ENCODE assay signal across 8 cellular contexts in genomic region chr6:138403324-138403800, GRCh38. TPM values are rescaled to one million over a fixed set of nuclear protein-coding genes. Genes with fewer than 3 reads are reported as not detected.
A peak's percentile ranks its signal among the peaks of the same experiment; 100 is the strongest.
DNase-seq lines count a peak whose midpoint lies in the region; ATAC-seq and TF ChIP-seq lines count a peak whose summit lies in the region.

No MANE protein-coding gene starts in this region.

- peak overlapping the region; percentile 75 for H2AFZ ChIP-seq in neural progenitor cell (replicated peaks)

- H3K9ac ChIP-seq in neural progenitor cell, result peak overlapping the region; percentile 48

- peaks cover 9% of the 10 kb centered on the region for H3K79me2 ChIP-seq in neural progenitor cell (ENCODE audit: low read depth)

- H3K36me3 ChIP-seq in neural progenitor cell (no peaks in the 10 kb centered on the region), aorta (ENCODE audit: control insufficient read depth in 1 of 2, insufficient read depth in 2 of 2, low read length in 1 of 2) (peaks cover 2 to 5% of the 10 kb centered on the region in 2 donors)

- intact Hi-C loops in aorta (cut with DNase I), result loop anchor here (10.0 kb wide), 1 partner anchor 289 kb away; no protein-coding TSS in a partner anchor

- peak overlapping the region; percentile 87 for H3K4me3 Mint-ChIP-seq in neural progenitor cell

- H3K4me1 ChIP-seq in neural progenitor cell, result no peaks in the 10 kb centered on the region
- H3K4me1 ChIP-seq in aorta (ENCODE audit: control insufficient read depth in 1 of 2, insufficient read depth in 2 of 2, low read length in 2 of 2), result no peaks in the 10 kb centered on the region

- DNase-seq in G401 (ENCODE audit: low spot score) (peak; percentile 15), NAMALWA (ENCODE audit: low spot score) (peak; percentile 20), activated T-cell treated with anti-CD3 and anti-CD28 coated beads for 4 hours (peak; percentile 6), fibroblast of villous mesenchyme (ENCODE audit: low read depth) (peak; percentile 32), neural progenitor cell (ENCODE audit: low spot score) (peak; percentile 47), aorta (peak; percentile 55 to 81), GM19238 (ENCODE audit: insufficient read length, low spot score) (no peak)

- H3K4me1 Mint-ChIP-seq in neural progenitor cell, result peaks cover 8% of the 10 kb centered on the region

- TF ChIP-seq CTCF in fibroblast of villous mesenchyme (IDR thresholded peaks at IDR 0.05; ENCODE audit: insufficient read depth, low read depth, low read length) (peak; percentile 30), neural progenitor cell (IDR thresholded peaks at IDR 0.05) (peak; percentile 31)

- in situ Hi-C loops in G401 (cut with HindIII; ENCODE audit: low sequenced_read_pairs), result no loop called here

- H3K27ac Mint-ChIP-seq in neural progenitor cell, result peak overlapping the region; percentile 82

- no peaks in the 10 kb centered on the region for H4K20me1 ChIP-seq in neural progenitor cell (ENCODE audit: low read depth)

- H3K27me3 Mint-ChIP-seq in neural progenitor cell (ENCODE audit: insufficient read depth, low read depth), result no peaks in the 10 kb centered on the region

- peak overlapping the region; percentile 88 for H3K4me3 ChIP-seq in fibroblast of villous mesenchyme (ENCODE audit: low read depth, low read length)
- peak overlapping the region; percentile 76 for H3K4me3 ChIP-seq in neural progenitor cell
- H3K4me3 ChIP-seq in aorta (ENCODE audit: low read length in 2 of 2), result peak overlapping the region; percentile 24 to 90

- no peaks in the 10 kb centered on the region for H3K27me3 ChIP-seq in neural progenitor cell
- no peaks in the 10 kb centered on the region for H3K27me3 ChIP-seq in aorta (ENCODE audit: control insufficient read depth in 1 of 2, insufficient read depth in 2 of 2, low read length in 1 of 2)

- H3K9me3 Mint-ChIP-seq in neural progenitor cell, result no peaks in the 10 kb centered on the region

- H3K4me2 ChIP-seq in neural progenitor cell, result peak overlapping the region; percentile 86

- H3K36me3 Mint-ChIP-seq in neural progenitor cell, result peaks cover 11% of the 10 kb centered on the region

- 0% methylated on average over 30 of the region's 30 CpGs for WGBS in aorta, 2 donors

- peak; percentile 28 for ATAC-seq in GM21723 (IDR thresholded peaks at IDR 0.05; ENCODE audit: unreplicated experiment)
- peak; percentile 67 for ATAC-seq in aorta (ENCODE audit: low FRiP score)

- H3K27ac ChIP-seq in neural progenitor cell (no peak overlapping the region), aorta (ENCODE audit: low read depth in 1 of 2, low read length in 2 of 2) (peak overlapping the region; percentile 33 to 94)

- H3F3A ChIP-seq in neural progenitor cell (ENCODE audit: low read depth), result no peaks in the 10 kb centered on the region

- H3K9me3 ChIP-seq in neural progenitor cell (ENCODE audit: low read depth) (no peaks in the 10 kb centered on the region), aorta (ENCODE audit: control insufficient read depth, low read length) (no peaks in the 10 kb centered on the region)

RNA-seq across cellular contexts. Expression of gene HEBP2, which starts 0.7 kb away (rescaled TPM):
- 18.1 and 44.1 TPM in 2 replicates for total RNA-seq in G401 (2014; rRNA removed; shearing (Covaris generic))
- 13.8 and 22.2 TPM in 2 replicates for total RNA-seq in fibroblast of villous mesenchyme
- total RNA-seq in neural progenitor cell (ENCODE audit: low replicate concordance), result 11.9 and 15.1 TPM in 2 replicates
- 10 to 100 TPM; 58.6 to 68.0 TPM for total RNA-seq in aorta
- polyA plus RNA-seq in aorta, result 10 to 100 TPM; 13.3 to 22.8 TPM

RNA-seq across cellular contexts. Expression of gene SMIM28, which starts 25.7 kb away (rescaled TPM):
- not detected in 2 replicates for total RNA-seq in G401 (2014; rRNA removed; shearing (Covaris generic))
- total RNA-seq in fibroblast of villous mesenchyme, result not detected in 2 replicates
- total RNA-seq in neural progenitor cell (ENCODE audit: low replicate concordance), result not detected in 2 replicates
- not detected for total RNA-seq in aorta
- polyA plus RNA-seq in aorta, result not detected
